17 cellular contexts compared by ENCODE assay signal in genomic region chr16:67264277-67264676, GRCh38. TPM values are rescaled to one million over a fixed set of nuclear protein-coding genes. Genes with fewer than 3 reads are reported as not detected.
A peak's percentile ranks its signal among the peaks of the same experiment; 100 is the strongest.
DNase-seq lines count a peak whose midpoint lies in the region; ATAC-seq and TF ChIP-seq lines count a peak whose summit lies in the region.
"Had no signal": no experiment of that assay in that cellular context is flagged by ENCODE, and none has a peak within 500 bp of the region (broad histone marks: within the 10 kb centered on the region; RNA-seq: fewer than 3 reads in every experiment).

No MANE protein-coding gene starts in this region.

- H3K4me2 ChIP-seq in OCI-LY3 (ENCODE audit: low read length), result no peak overlapping the region

- no peak overlapping the region for H3K4me3 ChIP-seq in cardiac muscle cell
- no peak overlapping the region for H3K4me3 ChIP-seq in heart right ventricle
- no peak overlapping the region for H3K4me3 ChIP-seq in OCI-LY3 (ENCODE audit: low read length)
- H3K4me3 ChIP-seq in fibroblast of villous mesenchyme (ENCODE audit: low read depth, low read length), result no peak overlapping the region
- H3K4me3 ChIP-seq in upper lobe of right lung, result no peak overlapping the region
- H3K4me3 ChIP-seq: coronary artery, thoracic aorta had no signal

- no peak overlapping the region for H3K9ac ChIP-seq in OCI-LY3 (ENCODE audit: low read length)

- intact Hi-C loops in heart right ventricle (cut with DNase I), result loop anchor here in 3 of 10 donors (5.0 to 10.0 kb wide), 3 partner anchors 131 to 141 kb away; partner anchors contain the start of gene TPPP3 (in 1 of the 3)
- intact Hi-C loops in upper lobe of right lung (cut with DNase I), result no loop called here

- H3K79me2 ChIP-seq in OCI-LY3 (ENCODE audit: low read length), result no peaks in the 10 kb centered on the region

- H3K36me3 ChIP-seq in cardiac muscle cell, result no peaks in the 10 kb centered on the region
- no peaks in the 10 kb centered on the region for H3K36me3 ChIP-seq in heart right ventricle
- no peaks in the 10 kb centered on the region for H3K36me3 ChIP-seq in OCI-LY3 (replicated peaks; ENCODE audit: low read depth, low read length)
- no peaks in the 10 kb centered on the region for H3K36me3 ChIP-seq in upper lobe of right lung
- H3K36me3 ChIP-seq: thoracic aorta had no signal

- H4K20me1 ChIP-seq in OCI-LY3 (ENCODE audit: insufficient read depth, low read length), result no peaks in the 10 kb centered on the region

- ATAC-seq in heart right ventricle (no peak), upper lobe of right lung (no peak), GM18511 (IDR thresholded peaks at IDR 0.05; ENCODE audit: unreplicated experiment) (no peak), HG03045 (IDR thresholded peaks at IDR 0.05; ENCODE audit: unreplicated experiment) (no peak)
- ATAC-seq: sciatic nerve had no signal

- TF ChIP-seq CTCF in cardiac muscle cell (IDR thresholded peaks at IDR 0.05; ENCODE audit: low read depth, low read length), result peak; percentile 21
- TF ChIP-seq CTCF in heart right ventricle (IDR thresholded peaks at IDR 0.05), result peak in 2 of 9 donors; percentile 13
- peak; percentile 15; the same call in 1 of the 2 replicates for TF ChIP-seq CTCF in OCI-LY3 (IDR thresholded peaks at IDR 0.05; ENCODE audit: low read depth, low read length)
- TF ChIP-seq CTCF in fibroblast of villous mesenchyme (IDR thresholded peaks at IDR 0.05; ENCODE audit: insufficient read depth, low read depth, low read length), result peak; percentile 22
- TF ChIP-seq CTCF in upper lobe of right lung (IDR thresholded peaks at IDR 0.05), result no peak

- H2AFZ ChIP-seq in OCI-LY3 (ENCODE audit: low read depth, low read length), result no peak overlapping the region

- H3K9me3 ChIP-seq in cardiac muscle cell (ENCODE audit: low read depth) (no peaks in the 10 kb centered on the region), heart right ventricle (no peaks in the 10 kb centered on the region), OCI-LY3 (ENCODE audit: insufficient read depth, low read length) (no peaks in the 10 kb centered on the region), upper lobe of right lung (no peaks in the 10 kb centered on the region)
- H3K9me3 ChIP-seq: thoracic aorta had no signal

- H3K27me3 ChIP-seq in cardiac muscle cell, result no peaks in the 10 kb centered on the region
- peaks cover 0 to 5% (median 0%) of the 10 kb centered on the region in 7 donors for H3K27me3 ChIP-seq in heart right ventricle
- no peaks in the 10 kb centered on the region for H3K27me3 ChIP-seq in OCI-LY3 (ENCODE audit: low read depth, low read length)
- H3K27me3 ChIP-seq in upper lobe of right lung, result no peaks in the 10 kb centered on the region

- 78 to 81% methylated on average over 9 of the region's 9 CpGs for WGBS in heart right ventricle, 2 donors

- H3K4me1 ChIP-seq in cardiac muscle cell (ENCODE audit: low read depth) (peaks cover 8% of the 10 kb centered on the region), heart right ventricle (peaks cover 0 to 17% (median 0%) of the 10 kb centered on the region in 9 donors), OCI-LY3 (ENCODE audit: low read length) (no peaks in the 10 kb centered on the region), upper lobe of right lung (no peaks in the 10 kb centered on the region)

- H3K27ac ChIP-seq in cardiac muscle cell, result no peak overlapping the region
- H3K27ac ChIP-seq in heart right ventricle, result no peak overlapping the region
- no peak overlapping the region for H3K27ac ChIP-seq in OCI-LY3 (ENCODE audit: low read length)
- H3K27ac ChIP-seq in upper lobe of right lung, result no peak overlapping the region
- H3K27ac ChIP-seq: coronary artery, epithelial cell of prostate, thoracic aorta had no signal

- DNase-seq in cardiac muscle cell (ENCODE audit: low read depth in 1 of 2, low spot score in 1 of 2), result no peak
- no peak for DNase-seq in heart right ventricle
- DNase-seq in fibroblast of villous mesenchyme (ENCODE audit: low read depth), result no peak
- peak; percentile 47 for DNase-seq in upper lobe of right lung
- no peak for DNase-seq in NCI-H748 (lab: John Stamatoyannopoulos, UW; ENCODE audit: unreplicated experiment)
- DNase-seq: COR-L47; glutamatergic neuron; NCI-H187 treated with DMSO at 0.1 percent for 48 hours; nephron progenitor cell; stimulated activated CD4-positive, alpha-beta T cell treated with anti-CD3 and anti-CD28 coated beads, Interleukin-2, amount 100 ng/mL, for 48 hours had no signal

RNA-seq across cellular contexts. Expression of gene PLEKHG4, which starts 15.1 kb away (rescaled TPM):
- 3.6 and 6.8 TPM in 2 replicates for total RNA-seq in cardiac muscle cell
- 1.0 and 5.2 TPM in 2 replicates for polyA plus RNA-seq in cardiac muscle cell
- total RNA-seq in heart right ventricle, result 1 to 10 TPM in 4 of 10 donors, under 1 TPM in 6; 0.25 to 2.5 (median 0.61) TPM
- polyA plus RNA-seq in heart right ventricle, result 1 to 10 TPM; 1.3 to 2.9 TPM
- 18.1 and 19.6 TPM in 2 replicates for total RNA-seq in fibroblast of villous mesenchyme
- 16.2 TPM for total RNA-seq in upper lobe of right lung

RNA-seq across cellular contexts. Expression of gene SLC9A5, which starts 15.5 kb away (rescaled TPM):
- total RNA-seq in cardiac muscle cell (1.6 and 4.6 TPM in 2 replicates), heart right ventricle (1 to 10 TPM in 6 of 10 donors, under 1 TPM in 4; 0.71 to 2.4 (median 1.0) TPM), fibroblast of villous mesenchyme (1.9 and 2.2 TPM in 2 replicates), upper lobe of right lung (2.4 TPM)
- polyA plus RNA-seq in cardiac muscle cell (4.5 and 8.4 TPM in 2 replicates), heart right ventricle (1 to 10 TPM in 1 of 2 donors, under 1 TPM in 1; 0.26 to 1.5 TPM)

RNA-seq across cellular contexts. Expression of gene FHOD1, which starts 17.0 kb away (rescaled TPM):
- total RNA-seq in cardiac muscle cell (12.0 and 17.9 TPM in 2 replicates), heart right ventricle (10 to 100 TPM; 11.6 to 26.2 (median 19.1) TPM), fibroblast of villous mesenchyme (22.9 and 24.2 TPM in 2 replicates), upper lobe of right lung (94.9 TPM)
- polyA plus RNA-seq in cardiac muscle cell (18.5 and 21.7 TPM in 2 replicates), heart right ventricle (10 to 100 TPM; 16.6 to 71.1 TPM)

RNA-seq across cellular contexts. Expression of gene TMEM208, which starts 37.3 kb away (rescaled TPM):
- total RNA-seq in cardiac muscle cell (29.6 and 30.2 TPM in 2 replicates), heart right ventricle (10 to 100 TPM in 6 of 10 donors, 1 to 10 TPM in 4; 7.6 to 22.1 (median 11.7) TPM), fibroblast of villous mesenchyme (25.5 and 29.0 TPM in 2 replicates), upper lobe of right lung (39.3 TPM)
- polyA plus RNA-seq in cardiac muscle cell (64.5 and 89.0 TPM in 2 replicates), heart right ventricle (10 to 100 TPM; 74.7 to 92.0 TPM)
